Comparison of ENCODE assay signal across 8 cellular contexts in the genomic region with DNA sequence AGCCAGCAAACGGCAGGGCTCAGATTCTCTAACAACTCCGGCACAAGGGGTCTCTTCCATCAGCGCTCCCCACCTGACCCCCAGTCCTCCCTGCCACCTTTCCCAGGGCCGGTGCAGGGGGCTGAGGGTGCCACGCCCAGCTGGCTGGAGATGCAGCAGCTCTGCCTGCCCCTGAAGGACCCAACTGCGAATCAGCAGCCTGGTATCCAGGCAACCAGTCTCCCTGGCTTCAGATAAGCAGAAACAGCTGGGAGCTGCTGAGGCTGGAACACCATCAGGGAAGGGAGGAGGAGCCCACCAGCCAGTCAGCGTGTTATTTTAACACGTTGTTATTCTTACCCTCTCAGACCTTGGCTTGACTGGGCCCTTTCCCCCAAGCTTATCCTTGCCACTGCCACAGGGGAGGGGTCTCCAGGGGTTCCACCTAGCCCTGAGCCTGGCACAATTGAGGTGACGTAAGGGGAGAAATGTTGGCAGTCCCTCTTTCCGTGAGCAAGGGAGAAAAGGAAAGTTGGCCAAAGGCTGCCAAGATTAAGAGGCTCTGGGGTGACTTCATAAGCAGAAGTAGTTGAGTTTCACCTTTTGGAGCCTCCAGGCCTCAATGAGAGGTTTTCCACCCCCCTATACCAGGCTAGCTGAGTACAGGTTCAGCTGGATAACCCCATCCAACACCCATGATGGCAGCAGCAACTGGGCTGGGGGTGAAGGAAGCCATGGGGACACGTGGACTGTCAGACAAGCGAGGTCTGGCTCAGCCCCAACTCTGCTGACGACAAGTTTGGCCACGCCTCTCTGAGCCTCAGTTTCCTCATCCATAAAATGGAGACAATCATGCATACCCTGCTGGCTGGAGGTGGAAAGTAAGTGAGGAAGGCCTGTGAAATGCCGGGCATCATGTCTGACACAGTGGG.
A peak's percentile ranks its signal among the peaks of the same experiment; 100 is the strongest.
DNase-seq lines count a peak whose midpoint lies in the region; ATAC-seq and TF ChIP-seq lines count a peak whose summit lies in the region.

No MANE protein-coding gene starts in this region.

- H3K27me3 ChIP-seq in MG63 (no peaks in the 10 kb centered on the region), heart right ventricle (no peaks in the 10 kb centered on the region)

- no peak for TF ChIP-seq CTCF in heart right ventricle (IDR thresholded peaks at IDR 0.05)

- no peaks in the 10 kb centered on the region for H3K36me3 Mint-ChIP-seq in T-helper 17 cell (ENCODE audit: low read depth)

- H3K4me3 Mint-ChIP-seq in T-helper 17 cell = no peak overlapping the region

- peak overlapping the region in 9 of 10 donors; percentile 8 to 74 (median 68) for H3K27ac ChIP-seq in heart right ventricle

- ATAC-seq in T-helper 17 cell (no peak), heart right ventricle (peak; percentile 86 to 92 (median 89)), HG03280 (IDR thresholded peaks at IDR 0.05; ENCODE audit: unreplicated experiment) (no peak), GM19035 (IDR thresholded peaks at IDR 0.05; ENCODE audit: unreplicated experiment) (no peak), HG03175 (IDR thresholded peaks at IDR 0.05; ENCODE audit: unreplicated experiment) (no peak)

- H3K27me3 Mint-ChIP-seq in T-helper 17 cell = no peaks in the 10 kb centered on the region

- peaks cover 11% of the 10 kb centered on the region for H3K4me1 Mint-ChIP-seq in T-helper 17 cell

- H3K4me3 ChIP-seq in MG63 = no peak overlapping the region
- no peak overlapping the region for H3K4me3 ChIP-seq in heart right ventricle

- H3K4me1 ChIP-seq in heart right ventricle = peaks cover 13 to 42% (median 31%) of the 10 kb centered on the region in 9 donors

- intact Hi-C loops in heart right ventricle (cut with DNase I) = no loop called here

- H3K36me3 ChIP-seq in MG63 (no peaks in the 10 kb centered on the region), heart right ventricle (no peaks in the 10 kb centered on the region)

- peak overlapping the region; percentile 49 for H3K27ac Mint-ChIP-seq in T-helper 17 cell

- DNase-seq in MG63 (peak; percentile 60), T-helper 17 cell (no peak), heart right ventricle (peak; percentile 56 to 78), smooth muscle cell of the brain vasculature (ENCODE audit: low read depth, low spot score) (peak; percentile 73), NCI-H1930 (lab: John Stamatoyannopoulos, UW) (no peak)

- no peaks in the 10 kb centered on the region for H3K9me3 ChIP-seq in MG63
- no peaks in the 10 kb centered on the region for H3K9me3 ChIP-seq in T-helper 17 cell (ENCODE audit: control insufficient read depth, low read length, poor library complexity, severe bottlenecking)
- no peaks in the 10 kb centered on the region for H3K9me3 ChIP-seq in heart right ventricle

- 40 to 53% methylated on average over 15 of the region's 15 CpGs for WGBS in heart right ventricle, 2 donors

Comparison
In these comparisons a context has a peak if more than half of its experiments do, and no peak if none do; other contexts are left out.
1. DNase-seq: peak in MG63 (single experiment), heart right ventricle (2 of 2) and smooth muscle cell of the brain vasculature (single experiment); none in T-helper 17 cell (0 of 3) and NCI-H1930 (0 of 2).
2. ATAC-seq: peak in heart right ventricle (8 of 8); none in T-helper 17 cell (single experiment), HG03280 (single experiment), GM19035 (single experiment) and HG03175 (single experiment).